ENCODE assay signal across 8 cellular contexts in the genomic region with DNA sequence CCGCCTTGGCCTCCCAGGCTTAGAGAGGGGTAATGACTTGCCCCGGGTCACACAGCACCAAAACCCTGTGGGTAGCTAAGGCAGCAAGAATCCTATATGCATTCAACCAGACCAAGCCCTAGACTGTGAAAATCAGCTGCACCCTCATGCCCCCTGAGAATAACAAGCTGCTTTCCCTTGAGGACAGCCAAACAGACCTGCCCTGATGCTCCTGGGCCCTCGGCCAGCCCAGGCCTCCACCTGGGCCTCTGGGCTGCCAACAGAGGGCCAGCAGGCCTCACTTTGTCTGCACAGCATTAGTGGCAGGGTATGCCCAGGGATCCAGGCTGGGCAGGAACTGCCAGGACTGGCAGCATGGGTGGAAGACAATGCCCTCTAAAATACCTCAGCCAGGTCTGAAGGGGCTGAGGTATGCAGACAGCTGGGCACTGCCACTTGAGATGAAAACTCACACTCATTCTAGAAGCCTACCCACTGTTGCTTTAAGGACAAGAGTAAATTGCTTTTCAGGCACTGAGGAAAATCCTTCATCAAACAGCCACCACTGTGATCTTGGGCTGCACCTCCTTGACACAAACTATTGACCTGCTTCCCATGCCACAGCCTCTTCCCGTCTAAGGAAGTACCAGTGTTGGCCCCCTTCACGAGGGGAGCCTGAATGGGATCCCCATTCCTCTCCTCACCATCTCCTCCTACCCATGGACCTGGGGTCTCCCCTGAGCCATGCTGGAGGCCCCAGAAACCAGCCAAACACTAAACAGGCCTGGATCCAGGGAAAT. TPM values are rescaled to one million over a fixed set of nuclear protein-coding genes. Genes with fewer than 3 reads are reported as not detected.
DNase-seq lines count a peak whose midpoint lies in the region; ATAC-seq and TF ChIP-seq lines count a peak whose summit lies in the region.

No MANE protein-coding gene starts in this region.

- H3K4me3 ChIP-seq in heart right ventricle, result peak overlapping the region in 1 of 10 donors; percentile 24
- H3K4me3 ChIP-seq in iPS-18a (ENCODE audit: low read length), result no peak overlapping the region
- H3K4me3 ChIP-seq in upper lobe of right lung, result no peak overlapping the region

- H3K27me3 ChIP-seq in heart right ventricle (no peaks in the 10 kb centered on the region), iPS-18a (ENCODE audit: control insufficient read depth, insufficient read depth, low read length) (no peaks in the 10 kb centered on the region), upper lobe of right lung (no peaks in the 10 kb centered on the region)

- 72 to 73% methylated on average over 5 of the region's 5 CpGs for WGBS in heart right ventricle, 2 donors

- H3K36me3 ChIP-seq in heart right ventricle (peaks cover 0 to 13% (median 0%) of the 10 kb centered on the region in 9 donors), iPS-18a (ENCODE audit: control insufficient read depth, low read depth, low read length) (peaks cover 6% of the 10 kb centered on the region), upper lobe of right lung (no peaks in the 10 kb centered on the region)

- no peak for DNase-seq in heart right ventricle
- no peak for DNase-seq in left ventricle myocardium superior
- peak; percentile 85 for DNase-seq in RPMI8226
- no peak for DNase-seq in upper lobe of right lung
- no peak for DNase-seq in SKM-1 treated with dmso at 0.1 percent for 144 hours (lab: John Stamatoyannopoulos, UW; ENCODE audit: unreplicated experiment)

- peak overlapping the region in 9 of 10 donors; percentile 60 to 97 (median 78) for H3K27ac ChIP-seq in heart right ventricle
- peak overlapping the region; percentile 85 for H3K27ac ChIP-seq in iPS-18a (ENCODE audit: low read length)
- peak overlapping the region; percentile 85 for H3K27ac ChIP-seq in upper lobe of right lung

- H3K4me1 ChIP-seq in heart right ventricle (peaks cover 52 to 97% (median 85%) of the 10 kb centered on the region in 9 donors), iPS-18a (ENCODE audit: control insufficient read depth, low read depth, low read length) (peaks cover 39% of the 10 kb centered on the region), upper lobe of right lung (peaks cover 68% of the 10 kb centered on the region)

- no peaks in the 10 kb centered on the region for H3K9me3 ChIP-seq in heart right ventricle
- no peaks in the 10 kb centered on the region for H3K9me3 ChIP-seq in iPS-18a (ENCODE audit: control insufficient read depth, low read depth, low read length)
- H3K9me3 ChIP-seq in upper lobe of right lung, result no peaks in the 10 kb centered on the region

- TF ChIP-seq CTCF in heart right ventricle (IDR thresholded peaks at IDR 0.05) (no peak), upper lobe of right lung (IDR thresholded peaks at IDR 0.05) (no peak)

- peak overlapping the region; percentile 58 for H3K9ac ChIP-seq in iPS-18a (ENCODE audit: low read length)

- no peak for ATAC-seq in heart right ventricle
- ATAC-seq in left ventricle myocardium superior, result no peak
- peak; percentile 55 for ATAC-seq in upper lobe of right lung
- no peak for ATAC-seq in GM21619 (IDR thresholded peaks at IDR 0.05; ENCODE audit: unreplicated experiment)
- ATAC-seq in GM21825 (IDR thresholded peaks at IDR 0.05; ENCODE audit: unreplicated experiment), result no peak

- intact Hi-C loops in heart right ventricle (cut with DNase I), result loop anchor here in 5 of 10 donors (2.0 to 5.0 kb wide), 3 partner anchors 38 to 49 kb away; no protein-coding TSS in a partner anchor
- intact Hi-C loops in left ventricle myocardium superior (cut with micrococcal nuclease), result no loop called here
- intact Hi-C loops in upper lobe of right lung (cut with DNase I), result loop anchor here (10.0 kb wide), 1 partner anchor 45 kb away; no protein-coding TSS in a partner anchor

RNA-seq across cellular contexts. Expression of a gene that starts 8.8 kb away (rescaled TPM):
- 10 to 100 TPM; 15.1 to 37.1 (median 20.9) TPM for total RNA-seq in heart right ventricle
- polyA plus RNA-seq in heart right ventricle, result 10 to 100 TPM in 1 of 2 donors, 1 to 10 TPM in 1; 8.0 to 10.8 TPM
- total RNA-seq in left ventricle myocardium superior, result 19.0 TPM
- total RNA-seq in upper lobe of right lung, result 30.9 TPM

RNA-seq across cellular contexts. Expression of a gene that starts 24.3 kb away (rescaled TPM):
- 10 to 100 TPM in 2 of 10 donors, 1 to 10 TPM in 8; 6.5 to 12.6 (median 9.0) TPM for total RNA-seq in heart right ventricle
- polyA plus RNA-seq in heart right ventricle, result 10 to 100 TPM in 1 of 2 donors, 1 to 10 TPM in 1; 6.3 to 15.4 TPM
- total RNA-seq in left ventricle myocardium superior, result 8.2 TPM
- 26.0 TPM for total RNA-seq in upper lobe of right lung
